9 cellular contexts compared by ENCODE assay signal in genomic region chr5:80665057-80665456, GRCh38.
"Had no signal": no experiment of that assay in that cellular context is flagged by ENCODE, and none has a peak within 500 bp of the region (broad histone marks: within the 10 kb centered on the region; RNA-seq: fewer than 3 reads in every experiment).

No MANE protein-coding gene starts in this region.

- H3K4me2 ChIP-seq: GM23338 had no signal

- H3K4me3 ChIP-seq: GM23338, K562 had no signal

- H3K9me3 Mint-ChIP-seq: GM23338, H9 had no signal

- H3K4me3 Mint-ChIP-seq: GM23338, H9 had no signal

- H3K4me1 Mint-ChIP-seq: GM23338 had no signal

- FAIRE-seq: H1, H54, HTR-8/SVneo had no signal

- DNase-seq: H9, HCEC 1CT, IMR-90, KG1 had no signal

- ATAC-seq: GM23338, K562 had no signal

- H3K27ac Mint-ChIP-seq: GM23338, H9 had no signal

- H2AFZ ChIP-seq: GM23338 had no signal
